Comparison of ENCODE assay signal across 8 cellular contexts in genomic region chr18:8608795-8609673, GRCh38. TPM values are rescaled to one million over a fixed set of nuclear protein-coding genes. Genes with fewer than 3 reads are reported as not detected.
A peak's percentile ranks its signal among the peaks of the same experiment; 100 is the strongest.
DNase-seq lines count a peak whose midpoint lies in the region; ATAC-seq and TF ChIP-seq lines count a peak whose summit lies in the region.

A gene with protein sequence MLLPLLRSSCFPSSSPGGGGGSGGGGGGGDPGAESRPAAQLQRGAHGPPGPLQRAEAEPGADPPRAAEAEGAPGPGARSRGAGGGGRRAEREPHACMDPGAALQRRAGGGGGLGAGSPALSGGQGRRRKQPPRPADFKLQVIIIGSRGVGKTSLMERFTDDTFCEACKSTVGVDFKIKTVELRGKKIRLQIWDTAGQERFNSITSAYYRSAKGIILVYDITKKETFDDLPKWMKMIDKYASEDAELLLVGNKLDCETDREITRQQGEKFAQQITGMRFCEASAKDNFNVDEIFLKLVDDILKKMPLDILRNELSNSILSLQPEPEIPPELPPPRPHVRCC (plus strand): TSS chr18:8609437. CDS start chr18:8609440, 3 bp downstream.

- peak within 1 kb of the TSS; percentile 94 for H3K4me3 Mint-ChIP-seq in activated T-helper 2 cell treated with anti-CD3 and anti-CD28 coated beads, Interferon-gamma antibody, Interleukin-2, Interleukin-4, amounts not matched to agents 10 μg/mL and 5 μg/mL and 100 μg/mL, durations not matched to agents 14 hours and 24 hours and 36 hours (ENCODE audit: low read depth)
- peak within 1 kb of the TSS; percentile 89 for H3K4me3 Mint-ChIP-seq in nephron progenitor cell
- peak within 1 kb of the TSS; percentile 95 for H3K4me3 Mint-ChIP-seq in stimulated activated naive CD8-positive, alpha-beta T cell treated with anti-CD3 and anti-CD28 coated beads, Interleukin-15, Interleukin-2, amounts not matched to agents 100 ng/mL and 50 ng/mL, for 24 hours

- peaks cover 20% of the 10 kb centered on the region for H3K4me1 ChIP-seq in RWPE2 (ENCODE audit: insufficient read depth, poor library complexity, severe bottlenecking)

- H3K4me1 Mint-ChIP-seq in activated T-helper 2 cell treated with anti-CD3 and anti-CD28 coated beads, Interferon-gamma antibody, Interleukin-2, Interleukin-4, amounts not matched to agents 10 μg/mL and 5 μg/mL and 100 μg/mL, durations not matched to agents 14 hours and 24 hours and 36 hours (ENCODE audit: low read depth) = peaks cover 50% of the 10 kb centered on the region
- H3K4me1 Mint-ChIP-seq in nephron progenitor cell = peaks cover 66% of the 10 kb centered on the region
- peaks cover 62% of the 10 kb centered on the region for H3K4me1 Mint-ChIP-seq in stimulated activated naive CD8-positive, alpha-beta T cell treated with anti-CD3 and anti-CD28 coated beads, Interleukin-15, Interleukin-2, amounts not matched to agents 100 ng/mL and 50 ng/mL, for 24 hours (ENCODE audit: low read depth)

- H3K9me3 ChIP-seq in RWPE2 (ENCODE audit: severe bottlenecking) = no peaks in the 10 kb centered on the region

- intact Hi-C loops in activated T-helper 2 cell treated with anti-CD3 and anti-CD28 coated beads, Interferon-gamma antibody, Interleukin-2, Interleukin-4, amounts not matched to agents 10 μg/mL and 5 μg/mL and 100 μg/mL, durations not matched to agents 14 hours and 24 hours and 36 hours (cut with micrococcal nuclease) = loop anchor here (5.0 to 10.0 kb wide), 4 partner anchors 96 to 1918 kb away; partner anchors contain the start of genes MTCL1, NAPG and RALBP1

- peak; percentile 62 for ATAC-seq in GM21723 (IDR thresholded peaks at IDR 0.05; ENCODE audit: unreplicated experiment)
- ATAC-seq in RWPE2 (ENCODE audit: low read depth) = peak; percentile 76

- H3K9me3 Mint-ChIP-seq in activated T-helper 2 cell treated with anti-CD3 and anti-CD28 coated beads, Interferon-gamma antibody, Interleukin-2, Interleukin-4, amounts not matched to agents 10 μg/mL and 5 μg/mL and 100 μg/mL, durations not matched to agents 14 hours and 24 hours and 36 hours = no peaks in the 10 kb centered on the region
- no peaks in the 10 kb centered on the region for H3K9me3 Mint-ChIP-seq in nephron progenitor cell
- no peaks in the 10 kb centered on the region for H3K9me3 Mint-ChIP-seq in stimulated activated naive CD8-positive, alpha-beta T cell treated with anti-CD3 and anti-CD28 coated beads, Interleukin-15, Interleukin-2, amounts not matched to agents 100 ng/mL and 50 ng/mL, for 24 hours

- H3K36me3 Mint-ChIP-seq in activated T-helper 2 cell treated with anti-CD3 and anti-CD28 coated beads, Interferon-gamma antibody, Interleukin-2, Interleukin-4, amounts not matched to agents 10 μg/mL and 5 μg/mL and 100 μg/mL, durations not matched to agents 14 hours and 24 hours and 36 hours (ENCODE audit: low read depth) = peaks cover 26% of the 10 kb centered on the region
- peaks cover 14% of the 10 kb centered on the region for H3K36me3 Mint-ChIP-seq in nephron progenitor cell (ENCODE audit: low read depth)
- H3K36me3 Mint-ChIP-seq in stimulated activated naive CD8-positive, alpha-beta T cell treated with anti-CD3 and anti-CD28 coated beads, Interleukin-15, Interleukin-2, amounts not matched to agents 100 ng/mL and 50 ng/mL, for 24 hours (ENCODE audit: low read depth) = peaks cover 23% of the 10 kb centered on the region

- TF ChIP-seq CTCF in RWPE2 (IDR thresholded peaks at IDR 0.05; ENCODE audit: poor library complexity, severe bottlenecking) = peak; percentile 89
- TF ChIP-seq CTCF in fibroblast of pulmonary artery (IDR thresholded peaks at IDR 0.05; ENCODE audit: low read length, missing control alignments) = no peak
- peak; percentile 38 for TF ChIP-seq CTCF in nephron progenitor cell (IDR thresholded peaks at IDR 0.05)

- DNase-seq in DMS53 (lab: John Stamatoyannopoulos, UW) (peak; percentile 98), Kasumi-1 (lab: John Stamatoyannopoulos, UW) (peak; percentile 79 to 84), RWPE2 (ENCODE audit: low spot score) (peak; percentile 86), fibroblast of pulmonary artery (ENCODE audit: low read depth) (peak; percentile 89), nephron progenitor cell (peak; percentile 90)
- DNase-seq in activated T-helper 2 cell treated with anti-CD3 and anti-CD28 coated beads, Interferon-gamma antibody, Interleukin-2, Interleukin-4, amounts not matched to agents 10 μg/mL and 5 μg/mL and 100 μg/mL, durations not matched to agents 14 hours and 24 hours and 36 hours (ENCODE audit: low spot score) = peak; percentile 79

- peak within 1 kb of the TSS; percentile 39 for H3K27ac ChIP-seq in RWPE2 (ENCODE audit: poor library complexity, severe bottlenecking)

- H3K27me3 ChIP-seq in RWPE2 (ENCODE audit: insufficient read depth, poor library complexity, severe bottlenecking) = no peaks in the 10 kb centered on the region

- H3K27me3 Mint-ChIP-seq in activated T-helper 2 cell treated with anti-CD3 and anti-CD28 coated beads, Interferon-gamma antibody, Interleukin-2, Interleukin-4, amounts not matched to agents 10 μg/mL and 5 μg/mL and 100 μg/mL, durations not matched to agents 14 hours and 24 hours and 36 hours (ENCODE audit: low read depth) = peaks cover 20% of the 10 kb centered on the region
- H3K27me3 Mint-ChIP-seq in nephron progenitor cell (ENCODE audit: low read depth, poor library complexity) = peaks cover 10% of the 10 kb centered on the region
- no peaks in the 10 kb centered on the region for H3K27me3 Mint-ChIP-seq in stimulated activated naive CD8-positive, alpha-beta T cell treated with anti-CD3 and anti-CD28 coated beads, Interleukin-15, Interleukin-2, amounts not matched to agents 100 ng/mL and 50 ng/mL, for 24 hours

- H3K4me3 ChIP-seq in RWPE2 (ENCODE audit: severe bottlenecking) (peak within 1 kb of the TSS; percentile 78), fibroblast of pulmonary artery (replicated peaks; ENCODE audit: low read depth, low read length) (peak within 1 kb of the TSS; percentile 84)

- H3K36me3 ChIP-seq in RWPE2 (ENCODE audit: low read depth) = peaks cover 24% of the 10 kb centered on the region

- peak within 1 kb of the TSS; percentile 85 for H3K27ac Mint-ChIP-seq in activated T-helper 2 cell treated with anti-CD3 and anti-CD28 coated beads, Interferon-gamma antibody, Interleukin-2, Interleukin-4, amounts not matched to agents 10 μg/mL and 5 μg/mL and 100 μg/mL, durations not matched to agents 14 hours and 24 hours and 36 hours
- peak within 1 kb of the TSS; percentile 77 for H3K27ac Mint-ChIP-seq in nephron progenitor cell
- peak within 1 kb of the TSS; percentile 92 for H3K27ac Mint-ChIP-seq in stimulated activated naive CD8-positive, alpha-beta T cell treated with anti-CD3 and anti-CD28 coated beads, Interleukin-15, Interleukin-2, amounts not matched to agents 100 ng/mL and 50 ng/mL, for 24 hours

RNA-seq across cellular contexts. Expression of the gene that starts here (rescaled TPM):
- total RNA-seq in activated T-helper 2 cell treated with anti-CD3 and anti-CD28 coated beads, Interferon-gamma antibody, Interleukin-2, Interleukin-4, amounts not matched to agents 10 μg/mL and 5 μg/mL and 100 μg/mL, durations not matched to agents 14 hours and 24 hours and 36 hours = 14.7 and 17.2 TPM in 2 replicates

Comparison
In these comparisons a context has a peak if more than half of its experiments do, and no peak if none do; other contexts are left out.
1. Peak in every context shown above with its lines: DNase-seq, ATAC-seq, H3K4me3 ChIP-seq and H3K27ac ChIP-seq.